ENCODE assay signal across 8 cellular contexts in the genomic region with DNA sequence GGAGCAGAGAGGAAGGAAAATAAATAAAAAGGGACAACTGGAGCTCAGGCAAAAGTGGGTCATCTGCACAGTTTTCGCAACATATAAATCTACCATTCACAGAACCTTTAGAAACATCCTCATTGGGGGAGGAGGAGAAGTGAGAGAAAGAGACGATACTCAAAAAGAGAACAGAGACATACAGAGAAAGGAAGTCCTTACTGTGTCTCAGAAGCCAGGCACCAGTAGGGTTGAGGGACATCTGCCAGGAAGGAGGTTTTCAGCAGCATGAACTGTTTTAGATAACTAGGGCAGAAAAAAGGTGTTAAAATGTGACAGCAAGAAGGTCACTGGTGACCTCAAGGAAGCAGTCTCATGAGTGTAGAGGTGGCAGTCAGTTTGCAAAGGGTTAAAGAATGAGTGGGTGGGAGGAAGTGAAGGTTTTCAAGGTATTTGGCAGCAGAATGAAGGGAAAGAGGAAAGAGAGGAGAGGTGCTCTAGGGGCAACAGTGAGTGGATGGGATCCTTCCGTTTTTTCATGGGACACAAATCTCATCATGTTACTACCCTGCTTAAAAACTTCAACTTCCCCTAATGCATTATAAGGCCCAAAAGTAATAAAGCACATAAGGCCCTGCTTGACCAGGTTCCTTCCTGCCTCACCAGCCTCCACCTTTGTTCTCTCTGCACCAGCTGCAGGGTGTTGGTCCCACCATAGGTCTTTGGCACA.
A peak's percentile ranks its signal among the peaks of the same experiment; 100 is the strongest.
DNase-seq lines count a peak whose midpoint lies in the region; ATAC-seq and TF ChIP-seq lines count a peak whose summit lies in the region.

No MANE protein-coding gene starts in this region.

- POLR2A ChIA-PET in RWPE1 (lab: Yijun Ruan, JAX; ENCODE audit: low non-redundant PET): no interaction called here

- ATAC-seq in GM18511 (IDR thresholded peaks at IDR 0.05; ENCODE audit: unreplicated experiment) (peak; percentile 82), GM21723 (IDR thresholded peaks at IDR 0.05; ENCODE audit: unreplicated experiment) (peak; percentile 92)

- CTCF ChIA-PET in RWPE1 (lab: Yijun Ruan, JAX): interaction anchor here (0.5 to 0.7 kb wide), 2 partner anchors 20 to 35 kb away, joined by 3 to 6 read pairs; no protein-coding TSS in a partner anchor

- H3K27ac ChIP-seq in RWPE1: no peak overlapping the region

- DNase-seq in KG1 (lab: John Stamatoyannopoulos, UW) (peak; percentile 14), erythroblast (lab: John Stamatoyannopoulos, UW) (peak; percentile 14 to 45), DMS 273 treated with DMSO at 0.1 percent for 48 hours (lab: John Stamatoyannopoulos, UW) (no peak), NCI-H2029 treated with DMSO at 0.1 percent for 48 hours (lab: John Stamatoyannopoulos, UW) (no peak), iPS-NIHi7 (ENCODE audit: extremely low spot score) (no peak), RWPE1 (ENCODE audit: low spot score) (no peak)

- no peak for TF ChIP-seq CTCF in RWPE1 (conservative IDR thresholded peaks at IDR 0.05; ENCODE audit: low read depth)

- TF ChIP-seq POLR2A in erythroblast (IDR thresholded peaks at IDR 0.05; ENCODE audit: low read length): no peak

Comparison
In these comparisons a context has a peak if more than half of its experiments do, and no peak if none do; other contexts are left out.
1. DNase-seq: peak in KG1 (single experiment) and erythroblast (2 of 2); none in DMS 273 treated with DMSO at 0.1 percent for 48 hours (single experiment), NCI-H2029 treated with DMSO at 0.1 percent for 48 hours (single experiment), iPS-NIHi7 (single experiment) and RWPE1 (single experiment).